ENCODE assay signal across 14 cellular contexts in genomic region chr18:63303562-63303961, GRCh38. TPM values are rescaled to one million over a fixed set of nuclear protein-coding genes. Genes with fewer than 3 reads are reported as not detected.
A peak's percentile ranks its signal among the peaks of the same experiment; 100 is the strongest.
DNase-seq lines count a peak whose midpoint lies in the region; ATAC-seq and TF ChIP-seq lines count a peak whose summit lies in the region.
"Had no signal": no experiment of that assay in that cellular context is flagged by ENCODE, and none has a peak within 500 bp of the region (broad histone marks: within the 10 kb centered on the region; RNA-seq: fewer than 3 reads in every experiment).

No MANE protein-coding gene starts in this region.

- H3K27ac ChIP-seq in OCI-LY1 (ENCODE audit: low read depth, low read length, poor library complexity, severe bottlenecking), result peak overlapping the region; percentile 9
- H3K27ac ChIP-seq in colonic mucosa, result peak overlapping the region; percentile 20
- peak overlapping the region in 3 of 4 donors; percentile 21 to 89 (median 81) for H3K27ac ChIP-seq in tibial nerve
- H3K27ac ChIP-seq in PC-9, result no peak overlapping the region
- H3K27ac ChIP-seq: gastrocnemius medialis, GM23248, right atrium auricular region, SJCRH30, upper lobe of left lung had no signal

- peaks cover 100% of the 10 kb centered on the region for H3K79me2 ChIP-seq in OCI-LY1 (ENCODE audit: insufficient read depth, low read length)
- H3K79me2 ChIP-seq in PC-9 (ENCODE audit: low read depth), result no peaks in the 10 kb centered on the region

- H3K4me3 Mint-ChIP-seq in activated naive CD4-positive, alpha-beta T cell treated with anti-CD3 and anti-CD28 coated beads for 36 hours, result no peak overlapping the region
- no peak overlapping the region for H3K4me3 Mint-ChIP-seq in activated naive CD4-positive, alpha-beta T cell treated with anti-CD3 and anti-CD28 coated beads, Interleukin-2, amount 10 ng/mL, durations not matched to agents 7 days and 5 days

- H3K9me3 Mint-ChIP-seq in activated naive CD4-positive, alpha-beta T cell treated with anti-CD3 and anti-CD28 coated beads for 36 hours, result no peaks in the 10 kb centered on the region
- no peaks in the 10 kb centered on the region for H3K9me3 Mint-ChIP-seq in activated naive CD4-positive, alpha-beta T cell treated with anti-CD3 and anti-CD28 coated beads, Interleukin-2, amount 10 ng/mL, durations not matched to agents 7 days and 5 days

- H3K4me3 ChIP-seq in OCI-LY1 (ENCODE audit: low read depth, low read length, poor library complexity, severe bottlenecking), result no peak overlapping the region
- no peak overlapping the region for H3K4me3 ChIP-seq in colonic mucosa
- H3K4me3 ChIP-seq in tibial nerve, result no peak overlapping the region
- no peak overlapping the region for H3K4me3 ChIP-seq in PC-9
- H3K4me3 ChIP-seq: gastrocnemius medialis, GM23248, right atrium auricular region, SJCRH30, upper lobe of left lung had no signal

- H2AFZ ChIP-seq in OCI-LY1 (ENCODE audit: low read length), result no peak overlapping the region
- no peak overlapping the region for H2AFZ ChIP-seq in PC-9
- H2AFZ ChIP-seq: GM23248 had no signal

- H3K27ac Mint-ChIP-seq in activated naive CD4-positive, alpha-beta T cell treated with anti-CD3 and anti-CD28 coated beads for 36 hours, result peak overlapping the region; percentile 88
- H3K27ac Mint-ChIP-seq in activated naive CD4-positive, alpha-beta T cell treated with anti-CD3 and anti-CD28 coated beads, Interleukin-2, amount 10 ng/mL, durations not matched to agents 7 days and 5 days, result no peak overlapping the region

- no peaks in the 10 kb centered on the region for H3F3A ChIP-seq in OCI-LY1 (ENCODE audit: insufficient read depth, low read length)
- H3F3A ChIP-seq in PC-9 (ENCODE audit: insufficient read depth, low read depth), result no peaks in the 10 kb centered on the region

- H3K4me2 ChIP-seq in OCI-LY1 (ENCODE audit: low read length) (peak overlapping the region; percentile 46; the same call in 1 of the 2 replicates), PC-9 (no peak overlapping the region)

- no peaks in the 10 kb centered on the region for H3K27me3 Mint-ChIP-seq in activated naive CD4-positive, alpha-beta T cell treated with anti-CD3 and anti-CD28 coated beads for 36 hours (ENCODE audit: low read depth)
- H3K27me3 Mint-ChIP-seq in activated naive CD4-positive, alpha-beta T cell treated with anti-CD3 and anti-CD28 coated beads, Interleukin-2, amount 10 ng/mL, durations not matched to agents 7 days and 5 days, result no peaks in the 10 kb centered on the region

- BruUV-seq in PC-9 (replicated peaks; lab: Mats Ljungman, UMichigan), result no TSS peak

- no peak for TF ChIP-seq EP300 in tibial nerve (IDR thresholded peaks at IDR 0.05)

- peaks cover 35% of the 10 kb centered on the region for H3K36me3 Mint-ChIP-seq in activated naive CD4-positive, alpha-beta T cell treated with anti-CD3 and anti-CD28 coated beads for 36 hours (ENCODE audit: low read depth)
- peaks cover 82% of the 10 kb centered on the region for H3K36me3 Mint-ChIP-seq in activated naive CD4-positive, alpha-beta T cell treated with anti-CD3 and anti-CD28 coated beads, Interleukin-2, amount 10 ng/mL, durations not matched to agents 7 days and 5 days

- H3K4me1 Mint-ChIP-seq in activated naive CD4-positive, alpha-beta T cell treated with anti-CD3 and anti-CD28 coated beads for 36 hours (ENCODE audit: low read depth), result peaks cover 87% of the 10 kb centered on the region
- H3K4me1 Mint-ChIP-seq in activated naive CD4-positive, alpha-beta T cell treated with anti-CD3 and anti-CD28 coated beads, Interleukin-2, amount 10 ng/mL, durations not matched to agents 7 days and 5 days, result peaks cover 92% of the 10 kb centered on the region

- H3K9me3 ChIP-seq in OCI-LY1 (ENCODE audit: low read length), result no peaks in the 10 kb centered on the region
- H3K9me3 ChIP-seq in colonic mucosa, result no peaks in the 10 kb centered on the region
- H3K9me3 ChIP-seq in tibial nerve, result no peaks in the 10 kb centered on the region
- H3K9me3 ChIP-seq in PC-9 (ENCODE audit: insufficient read depth, low read depth), result no peaks in the 10 kb centered on the region
- H3K9me3 ChIP-seq: gastrocnemius medialis, right atrium auricular region, SJCRH30, upper lobe of left lung had no signal

- no peaks in the 10 kb centered on the region for H3K9me2 ChIP-seq in OCI-LY1 (ENCODE audit: low read depth, low read length)
- H3K9me2 ChIP-seq in PC-9 (ENCODE audit: insufficient read depth), result no peaks in the 10 kb centered on the region

- no peak for TF ChIP-seq POLR2A in tibial nerve (IDR thresholded peaks at IDR 0.05)

- no peak for ATAC-seq in GM21423 (IDR thresholded peaks at IDR 0.05; ENCODE audit: unreplicated experiment)
- ATAC-seq: gastrocnemius medialis had no signal

- no peak for TF ChIP-seq CTCF in OCI-LY1 (IDR thresholded peaks at IDR 0.05; ENCODE audit: low read length)
- TF ChIP-seq CTCF in colonic mucosa (IDR thresholded peaks at IDR 0.05), result no peak
- no peak for TF ChIP-seq CTCF in tibial nerve (IDR thresholded peaks at IDR 0.05)
- TF ChIP-seq CTCF in PC-9 (conservative IDR thresholded peaks at IDR 0.05), result no peak

- POLR2A ChIA-PET in PC-9 (lab: Charles Lee; ENCODE audit: unreplicated experiment), result no interaction called here

- no peak for DNase-seq in activated naive CD4-positive, alpha-beta T cell treated with anti-CD3 and anti-CD28 coated beads for 36 hours
- no peak for DNase-seq in activated naive CD4-positive, alpha-beta T cell treated with anti-CD3 and anti-CD28 coated beads, Interleukin-2, amount 10 ng/mL, durations not matched to agents 7 days and 5 days
- DNase-seq in colonic mucosa (no peak), tibial nerve (ENCODE audit: low spot score in 2 of 2) (no peak), PC-9 (no peak), NCI-H446 (lab: John Stamatoyannopoulos, UW) (no peak)
- DNase-seq: gastrocnemius medialis, GM23248, NCI-H2029, SJCRH30, upper lobe of left lung had no signal

- H3K36me3 ChIP-seq in OCI-LY1 (ENCODE audit: insufficient read depth, low read length) (peaks cover 99% of the 10 kb centered on the region), colonic mucosa (no peaks in the 10 kb centered on the region), tibial nerve (no peaks in the 10 kb centered on the region), PC-9 (ENCODE audit: low read depth) (no peaks in the 10 kb centered on the region)
- H3K36me3 ChIP-seq: gastrocnemius medialis, right atrium auricular region, SJCRH30, upper lobe of left lung had no signal

- H4K20me1 ChIP-seq in OCI-LY1 (ENCODE audit: insufficient read depth, low read length) (no peaks in the 10 kb centered on the region), PC-9 (ENCODE audit: insufficient read depth) (no peaks in the 10 kb centered on the region)

- 76 to 80% methylated on average over 3 of the region's 3 CpGs for whole genome bisulfite sequencing in tibial nerve, 2 donors

- H3K27me3 ChIP-seq in OCI-LY1 (ENCODE audit: insufficient read depth, low read length) (no peaks in the 10 kb centered on the region), colonic mucosa (no peaks in the 10 kb centered on the region), tibial nerve (no peaks in the 10 kb centered on the region), PC-9 (ENCODE audit: insufficient read depth, low read depth) (no peaks in the 10 kb centered on the region)
- H3K27me3 ChIP-seq: gastrocnemius medialis, right atrium auricular region, SJCRH30, upper lobe of left lung had no signal

- peaks cover 99% of the 10 kb centered on the region for H3K4me1 ChIP-seq in OCI-LY1 (ENCODE audit: insufficient read depth, low read length, severe bottlenecking)
- H3K4me1 ChIP-seq in colonic mucosa, result no peaks in the 10 kb centered on the region
- peaks cover 0 to 96% (median 64%) of the 10 kb centered on the region in 4 donors for H3K4me1 ChIP-seq in tibial nerve
- no peaks in the 10 kb centered on the region for H3K4me1 ChIP-seq in PC-9 (replicated peaks; ENCODE audit: insufficient read depth)
- H3K4me1 ChIP-seq: SJCRH30 had no signal

- H3K9ac ChIP-seq in OCI-LY1 (ENCODE audit: low read length) (no peak overlapping the region), colonic mucosa (ENCODE audit: low read depth in 2 of 2, low read length in 2 of 2) (no peak overlapping the region)
- H3K9ac ChIP-seq: GM23248 had no signal

- intact Hi-C loops in activated naive CD4-positive, alpha-beta T cell treated with anti-CD3 and anti-CD28 coated beads for 36 hours (cut with micrococcal nuclease), result loop anchor here (1.0 to 5.0 kb wide), 2 partner anchors 11 to 776 kb away; no protein-coding TSS in a partner anchor
- intact Hi-C loops in colonic mucosa (cut with DNase I), result no loop called here
- intact Hi-C loops in PC-9 (cut with micrococcal nuclease; ENCODE audit: unreplicated experiment), result no loop called here

- CTCF ChIA-PET in activated naive CD4-positive, alpha-beta T cell treated with anti-CD3 and anti-CD28 coated beads for 36 hours (lab: Charles Lee), result no interaction called here
- CTCF ChIA-PET in activated naive CD4-positive, alpha-beta T cell treated with anti-CD3 and anti-CD28 coated beads, Interleukin-2, amount 10 ng/mL, durations not matched to agents 7 days and 5 days (lab: Charles Lee), result interaction anchor here (1.0 kb wide), 1 partner anchor 8 kb away, joined by 3 read pairs; no protein-coding TSS in a partner anchor
- CTCF ChIA-PET in PC-9 (lab: Charles Lee), result no interaction called here

RNA-seq across cellular contexts. Expression of gene BCL2, which starts 16.0 kb away (rescaled TPM):
- total RNA-seq in activated naive CD4-positive, alpha-beta T cell treated with anti-CD3 and anti-CD28 coated beads for 36 hours, result 10 to 100 TPM; 48.4 to 49.6 TPM
- total RNA-seq in colonic mucosa (10 to 100 TPM; 13.9 to 16.4 TPM), tibial nerve (10 to 100 TPM; 54.7 to 79.1 (median 67.0) TPM), PC-9 (2021) (2.0 TPM in 2 replicates)
